15 cellular contexts compared by ENCODE assay signal in the genomic region with DNA sequence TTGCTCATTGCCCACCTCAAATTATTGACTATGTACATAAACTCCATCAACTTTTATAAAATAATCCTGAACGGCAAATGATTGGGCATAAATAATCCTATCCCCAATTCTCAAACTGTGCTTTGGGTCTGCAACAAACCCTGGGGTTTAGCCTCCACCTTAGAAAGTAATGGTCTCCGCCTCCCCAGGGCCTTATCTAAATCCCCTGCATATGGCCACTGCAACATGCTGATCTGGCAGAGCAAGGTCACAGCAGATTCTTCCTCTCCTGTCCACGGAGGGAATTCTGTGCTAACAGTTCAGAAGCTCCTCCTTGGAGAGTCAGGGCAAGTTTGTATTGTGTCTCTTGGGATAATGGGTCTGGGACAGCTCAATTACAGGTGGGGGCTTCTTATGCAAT. TPM values are rescaled to one million over a fixed set of nuclear protein-coding genes. Genes with fewer than 3 reads are reported as not detected.
DNase-seq lines count a peak whose midpoint lies in the region; ATAC-seq and TF ChIP-seq lines count a peak whose summit lies in the region.
"Had no signal": no experiment of that assay in that cellular context is flagged by ENCODE, and none has a peak within 500 bp of the region (broad histone marks: within the 10 kb centered on the region; RNA-seq: fewer than 3 reads in every experiment).

No MANE protein-coding gene starts in this region.

- WGBS in mesenchymal stem cell = 82% methylated on average over 3 of the region's 3 CpGs

- no peak overlapping the region for H2AK5ac ChIP-seq in mesenchymal stem cell (ENCODE audit: low read length, severe bottlenecking)

- H3K9me3 Mint-ChIP-seq in CD14-positive monocyte = peaks cover 0 to 2% (median 0%) of the 10 kb centered on the region in 7 donors
- H3K9me3 Mint-ChIP-seq in activated naive CD8-positive, alpha-beta T cell treated with anti-CD3 and anti-CD28 coated beads for 36 hours = no peaks in the 10 kb centered on the region

- ATAC-seq in HG02678 (IDR thresholded peaks at IDR 0.05; ENCODE audit: unreplicated experiment) (no peak), GM21723 (IDR thresholded peaks at IDR 0.05; ENCODE audit: unreplicated experiment) (no peak)

- no peak overlapping the region for H3K4me3 ChIP-seq in mesenchymal stem cell (ENCODE audit: insufficient read depth in 1 of 2, low read depth in 1 of 2, low read length in 2 of 2)
- H3K4me3 ChIP-seq: ovary, PC-9, thoracic aorta had no signal

- intact Hi-C loops in CD14-positive monocyte (cut with micrococcal nuclease) = no loop called here

- H2BK120ac ChIP-seq in mesenchymal stem cell (ENCODE audit: low read depth, low read length) = no peak overlapping the region

- H3K36me3 ChIP-seq in mesenchymal stem cell (ENCODE audit: control insufficient read depth in 1 of 2, insufficient read depth in 2 of 2, low read depth in 1 of 2, low read length in 2 of 2) = peaks cover 62 to 99% of the 10 kb centered on the region in 2 experiments
- H3K36me3 ChIP-seq: ovary had no signal

- no peak overlapping the region for H2BK12ac ChIP-seq in mesenchymal stem cell (ENCODE audit: low read length in 2 of 2)

- no peaks in the 10 kb centered on the region for H3K27me3 ChIP-seq in mesenchymal stem cell (ENCODE audit: control insufficient read depth in 1 of 2, insufficient read depth in 1 of 2, low read length in 2 of 2)
- H3K27me3 ChIP-seq: ovary had no signal

- H3K4me2 ChIP-seq in mesenchymal stem cell (ENCODE audit: low read length, poor library complexity, severe bottlenecking) = no peak overlapping the region
- H3K4me2 ChIP-seq: PC-9 had no signal

- TF ChIP-seq CTCF in CD14-positive monocyte (IDR thresholded peaks at IDR 0.05) = no peak

- H3K27ac Mint-ChIP-seq in CD14-positive monocyte = peak overlapping the region in 5 of 7 donors; percentile 31 to 96 (median 55)
- H3K27ac Mint-ChIP-seq in activated naive CD8-positive, alpha-beta T cell treated with anti-CD3 and anti-CD28 coated beads for 36 hours = peak overlapping the region; percentile 21

- H3K9ac ChIP-seq in mesenchymal stem cell (ENCODE audit: low read length) = peak overlapping the region; percentile 50

- H3K36me3 Mint-ChIP-seq in CD14-positive monocyte = peaks cover 88 to 91% of the 10 kb centered on the region in 2 donors
- peaks cover 71% of the 10 kb centered on the region for H3K36me3 Mint-ChIP-seq in activated naive CD8-positive, alpha-beta T cell treated with anti-CD3 and anti-CD28 coated beads for 36 hours

- peaks cover 0 to 3% (median 0%) of the 10 kb centered on the region in 3 donors for H3K27me3 Mint-ChIP-seq in CD14-positive monocyte (ENCODE audit: low read depth in 3 of 3)
- no peaks in the 10 kb centered on the region for H3K27me3 Mint-ChIP-seq in activated naive CD8-positive, alpha-beta T cell treated with anti-CD3 and anti-CD28 coated beads for 36 hours

- DNase-seq in CD14-positive monocyte (ENCODE audit: low spot score) (no peak), D341Med (ENCODE audit: low spot score) (peak; percentile 33), mesenchymal stem cell (no peak), NCI-H1417 treated with DMSO at 0.1 percent for 48 hours (lab: John Stamatoyannopoulos, UW) (no peak)
- DNase-seq in activated naive CD8-positive, alpha-beta T cell treated with anti-CD3 and anti-CD28 coated beads for 36 hours = no peak
- DNase-seq in stimulated activated CD8-positive, alpha-beta memory T cell treated with anti-CD3 and anti-CD28 coated beads, Interleukin-4, amount 100 ng/mL, for 48 hours = no peak
- DNase-seq: Karpas-422, NCI-H146, NCI-H446 treated with DMSO at 0.1 percent for 48 hours, PC-9 had no signal

- no peak overlapping the region for H3K4ac ChIP-seq in mesenchymal stem cell (ENCODE audit: low read depth in 1 of 2, low read length in 2 of 2)

- no peak overlapping the region for H2AFZ ChIP-seq in mesenchymal stem cell (ENCODE audit: low read depth, low read length)
- H2AFZ ChIP-seq: PC-9 had no signal

- no peak overlapping the region for H3K27ac ChIP-seq in mesenchymal stem cell (ENCODE audit: low read length, poor library complexity, severe bottlenecking)
- H3K27ac ChIP-seq: ovary, PC-9, thoracic aorta had no signal

- H3K4me1 Mint-ChIP-seq in CD14-positive monocyte = peaks cover 16% of the 10 kb centered on the region
- H3K4me1 Mint-ChIP-seq in activated naive CD8-positive, alpha-beta T cell treated with anti-CD3 and anti-CD28 coated beads for 36 hours = peaks cover 64% of the 10 kb centered on the region

- H4K8ac ChIP-seq in mesenchymal stem cell (ENCODE audit: low read length) = peak overlapping the region; percentile 0

- H3K18ac ChIP-seq in mesenchymal stem cell (ENCODE audit: low read depth in 1 of 2, low read length in 2 of 2) = no peak overlapping the region

- H3K9me3 ChIP-seq in mesenchymal stem cell (ENCODE audit: control insufficient read depth, low read length) = no peaks in the 10 kb centered on the region
- H3K9me3 ChIP-seq: ovary, thoracic aorta had no signal

- H4K91ac ChIP-seq in mesenchymal stem cell (ENCODE audit: low read length) = no peak overlapping the region

- peaks cover 2% of the 10 kb centered on the region for H3K4me1 ChIP-seq in mesenchymal stem cell (ENCODE audit: control insufficient read depth, insufficient read depth, low read depth, low read length)

- H3K14ac ChIP-seq in mesenchymal stem cell (ENCODE audit: low read length in 2 of 2) = no peak overlapping the region

- no peak overlapping the region for H2BK15ac ChIP-seq in mesenchymal stem cell (ENCODE audit: low read depth, poor library complexity, severe bottlenecking)

- H3K79me1 ChIP-seq in mesenchymal stem cell (replicated peaks; ENCODE audit: low read length, poor library complexity, severe bottlenecking) = peaks cover 18% of the 10 kb centered on the region

- H3K23ac ChIP-seq in mesenchymal stem cell (ENCODE audit: low read length in 2 of 2) = no peak overlapping the region

- no peak overlapping the region for H2BK5ac ChIP-seq in mesenchymal stem cell (ENCODE audit: low read depth, low read length, poor library complexity, severe bottlenecking)

- H3K4me3 Mint-ChIP-seq in CD14-positive monocyte = no peak overlapping the region
- H3K4me3 Mint-ChIP-seq in activated naive CD8-positive, alpha-beta T cell treated with anti-CD3 and anti-CD28 coated beads for 36 hours = no peak overlapping the region

RNA-seq across cellular contexts. Expression of gene FXYD4, which starts 18.4 kb away (rescaled TPM):
- not detected for polyA plus RNA-seq in CD14-positive monocyte
- not detected for total RNA-seq in activated naive CD8-positive, alpha-beta T cell treated with anti-CD3 and anti-CD28 coated beads for 36 hours
- polyA plus RNA-seq in mesenchymal stem cell (2013, experiment 1 of 2) = not detected
- polyA plus RNA-seq in mesenchymal stem cell (2013, experiment 2 of 2) = not detected
- total RNA-seq: frontal cortex, ovary, PC-9, thoracic aorta had no signal
- polyA plus RNA-seq: ovary had no signal

RNA-seq across cellular contexts. Expression of gene HNRNPF, which starts 19.1 kb away (rescaled TPM):
- polyA plus RNA-seq in CD14-positive monocyte = 100 to 1,000 TPM; 188 to 189 TPM
- total RNA-seq in activated naive CD8-positive, alpha-beta T cell treated with anti-CD3 and anti-CD28 coated beads for 36 hours = 100 to 1,000 TPM; 530 to 544 TPM
- 115 TPM for polyA plus RNA-seq in mesenchymal stem cell (2013, experiment 1 of 2)
- polyA plus RNA-seq in mesenchymal stem cell (2013, experiment 2 of 2) = 117 TPM

RNA-seq across cellular contexts. Expression of gene ZNF487, which starts 47.0 kb away (rescaled TPM):
- 10 to 100 TPM in 1 of 2 donors, 1 to 10 TPM in 1; 8.6 to 15.6 TPM for polyA plus RNA-seq in CD14-positive monocyte
- total RNA-seq in activated naive CD8-positive, alpha-beta T cell treated with anti-CD3 and anti-CD28 coated beads for 36 hours = 1 to 10 TPM; 2.4 to 2.9 TPM
- 3.1 TPM for polyA plus RNA-seq in mesenchymal stem cell (2013, experiment 1 of 2)
- polyA plus RNA-seq in mesenchymal stem cell (2013, experiment 2 of 2) = 3.3 TPM
